14 cellular contexts compared by ENCODE assay signal in the genomic region with DNA sequence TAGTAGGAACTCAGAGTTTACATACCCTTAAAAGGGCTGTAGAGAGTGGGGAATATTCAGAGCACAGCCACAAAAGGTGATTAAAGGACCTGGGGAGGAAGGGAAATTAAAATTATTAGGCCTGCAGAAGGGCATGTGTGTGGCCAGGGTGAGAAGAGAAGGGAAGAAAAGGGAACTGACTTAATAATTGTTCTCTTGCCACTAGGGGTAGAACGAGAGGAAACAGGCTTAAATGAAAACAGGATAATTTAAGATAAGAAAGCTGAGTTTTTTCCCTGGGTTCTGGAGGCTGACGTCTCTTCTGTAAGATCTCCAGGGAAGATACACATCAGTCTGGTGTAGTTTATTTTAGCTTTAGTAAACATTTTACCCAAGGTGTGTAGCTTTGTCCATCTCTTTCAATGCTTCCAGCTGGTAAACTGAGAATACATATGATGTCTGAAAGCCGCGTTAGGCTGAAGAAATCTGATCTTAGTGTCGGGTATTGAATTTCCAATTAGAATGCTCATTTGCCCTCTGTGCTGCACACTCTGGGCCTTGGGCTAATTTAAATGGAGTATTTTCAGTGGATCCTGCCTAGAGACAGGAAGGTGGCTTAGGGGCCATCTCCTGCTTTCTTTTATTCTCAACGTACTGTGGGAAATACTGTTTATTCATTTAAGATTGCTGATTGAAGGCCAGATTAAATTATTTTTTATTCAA.
DNase-seq lines count a peak whose midpoint lies in the region; TF ChIP-seq lines count a peak whose summit lies in the region.
"Had no signal": no experiment of that assay in that cellular context is flagged by ENCODE, and none has a peak within 500 bp of the region (broad histone marks: within the 10 kb centered on the region; RNA-seq: fewer than 3 reads in every experiment).

No MANE protein-coding gene starts in this region.

- DNase-seq in COR-L47 (lab: John Stamatoyannopoulos, UW) (peak; percentile 7), NCI-H128 (lab: John Stamatoyannopoulos, UW; ENCODE audit: unreplicated experiment) (peak; percentile 82), NCI-H748 (lab: John Stamatoyannopoulos, UW; ENCODE audit: unreplicated experiment) (peak; percentile 89), hepatocyte (ENCODE audit: low spot score) (no peak), T-helper 1 cell (no peak), midbrain (lab: John Stamatoyannopoulos, UW) (no peak)
- no peak for DNase-seq in stimulated activated naive CD4-positive, alpha-beta T cell (lab: John Stamatoyannopoulos, UW)
- DNase-seq in activated CD4-positive, alpha-beta T cell treated with anti-CD3 and anti-CD28 coated beads, Interleukin-2, amount 50 U/mL, for 4 hours, result no peak
- DNase-seq: activated CD4-positive, CD25-positive, alpha-beta regulatory T cell treated with anti-CD3 and anti-CD28 coated beads, Interleukin-2, amount 50 U/mL, for 72 hours; activated T-cell treated with anti-CD3 and anti-CD28 coated beads for 4 hours; caudate nucleus; DMS53; heart left ventricle; tibial artery had no signal

- H3K4me2 ChIP-seq in hepatocyte, result no peak overlapping the region

- H3K27me3 ChIP-seq in hepatocyte, result no peaks in the 10 kb centered on the region
- H3K27me3 ChIP-seq: heart left ventricle, tibial artery had no signal

- H2AFZ ChIP-seq in hepatocyte, result peak overlapping the region; percentile 25

- no peaks in the 10 kb centered on the region for H3K4me1 ChIP-seq in hepatocyte (ENCODE audit: insufficient read depth)
- H3K4me1 ChIP-seq: heart left ventricle, tibial artery had no signal

- no peaks in the 10 kb centered on the region for H3K9me3 ChIP-seq in hepatocyte (ENCODE audit: low read depth)
- H3K9me3 ChIP-seq: tibial artery had no signal

- no peaks in the 10 kb centered on the region for H3K36me3 ChIP-seq in hepatocyte (replicated peaks; ENCODE audit: insufficient read depth, low read depth)
- H3K36me3 ChIP-seq: heart left ventricle, tibial artery had no signal

- no peak overlapping the region for H3K27ac ChIP-seq in hepatocyte
- H3K27ac ChIP-seq: heart left ventricle, tibial artery had no signal

- no peaks in the 10 kb centered on the region for H3K9me2 ChIP-seq in hepatocyte (replicated peaks; ENCODE audit: insufficient read depth)

- TF ChIP-seq CTCF in hepatocyte (IDR thresholded peaks at IDR 0.05; ENCODE audit: poor library complexity), result no peak

- WGBS in hepatocyte (ENCODE audit: low lambda C conversion rate, missing lambda C conversion rate), result 41% methylated on average over 6 of the region's 6 CpGs

- no peaks in the 10 kb centered on the region for H3K79me2 ChIP-seq in hepatocyte

- H4K20me1 ChIP-seq in hepatocyte (ENCODE audit: insufficient read depth, poor library complexity, severe bottlenecking), result no peaks in the 10 kb centered on the region

- H3K4me3 ChIP-seq in hepatocyte, result no peak overlapping the region
- H3K4me3 ChIP-seq: heart left ventricle, tibial artery had no signal

Comparison
In these comparisons a context has a peak if more than half of its experiments do, and no peak if none do; other contexts are left out.
1. DNase-seq: peak in COR-L47 (single experiment), NCI-H128 (single experiment) and NCI-H748 (single experiment); none in hepatocyte (single experiment), T-helper 1 cell (0 of 5), midbrain (single experiment), stimulated activated naive CD4-positive, alpha-beta T cell (0 of 6) and activated CD4-positive, alpha-beta T cell treated with anti-CD3 and anti-CD28 coated beads, Interleukin-2, amount 50 U/mL, for 4 hours (0 of 2).